In the genomic region with DNA sequence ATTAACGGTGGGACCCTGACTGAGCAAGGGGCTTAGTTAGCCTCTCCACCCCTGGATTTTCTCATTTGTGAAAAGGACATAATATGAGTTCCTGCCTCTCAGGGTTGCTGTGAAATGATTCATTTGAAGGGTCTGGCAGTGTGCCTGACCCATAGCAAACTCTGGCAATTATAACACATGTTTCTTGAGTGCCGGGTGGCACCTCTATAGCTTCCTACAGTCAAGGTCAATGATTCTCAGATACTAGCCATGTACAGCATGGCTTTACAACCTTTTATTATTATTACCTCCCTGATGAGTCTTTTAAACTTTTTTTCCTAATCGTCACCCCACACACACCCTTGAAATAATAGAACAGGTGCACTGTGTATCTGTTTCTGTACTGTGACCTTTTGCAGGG, we compare ENCODE assay signal across 1 cellular context.
TF ChIP-seq lines count a peak whose summit lies in the region.

No MANE protein-coding gene starts in this region.

TF ChIP-seq in HepG2, 621 proteins besides CTCF, POLR2A, EP300 and RAD21 (continued from another document):
- no peak for TF ChIP-seq RBM39 (IDR thresholded peaks at IDR 0.05; ENCODE audit: low read depth, low read length, poor library complexity, severe bottlenecking)
- TF ChIP-seq, protein P1, sequence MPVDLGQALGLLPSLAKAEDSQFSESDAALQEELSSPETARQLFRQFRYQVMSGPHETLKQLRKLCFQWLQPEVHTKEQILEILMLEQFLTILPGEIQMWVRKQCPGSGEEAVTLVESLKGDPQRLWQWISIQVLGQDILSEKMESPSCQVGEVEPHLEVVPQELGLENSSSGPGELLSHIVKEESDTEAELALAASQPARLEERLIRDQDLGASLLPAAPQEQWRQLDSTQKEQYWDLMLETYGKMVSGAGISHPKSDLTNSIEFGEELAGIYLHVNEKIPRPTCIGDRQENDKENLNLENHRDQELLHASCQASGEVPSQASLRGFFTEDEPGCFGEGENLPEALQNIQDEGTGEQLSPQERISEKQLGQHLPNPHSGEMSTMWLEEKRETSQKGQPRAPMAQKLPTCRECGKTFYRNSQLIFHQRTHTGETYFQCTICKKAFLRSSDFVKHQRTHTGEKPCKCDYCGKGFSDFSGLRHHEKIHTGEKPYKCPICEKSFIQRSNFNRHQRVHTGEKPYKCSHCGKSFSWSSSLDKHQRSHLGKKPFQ (CRISPR knock-in tag; IDR thresholded peaks at IDR 0.05; ENCODE audit: insufficient replicate concordance) = no peak
- TF ChIP-seq ZNF737 (CRISPR knock-in tag; IDR thresholded peaks at IDR 0.05; ENCODE audit: borderline replicate concordance) = no peak
- TF ChIP-seq, protein P2, sequence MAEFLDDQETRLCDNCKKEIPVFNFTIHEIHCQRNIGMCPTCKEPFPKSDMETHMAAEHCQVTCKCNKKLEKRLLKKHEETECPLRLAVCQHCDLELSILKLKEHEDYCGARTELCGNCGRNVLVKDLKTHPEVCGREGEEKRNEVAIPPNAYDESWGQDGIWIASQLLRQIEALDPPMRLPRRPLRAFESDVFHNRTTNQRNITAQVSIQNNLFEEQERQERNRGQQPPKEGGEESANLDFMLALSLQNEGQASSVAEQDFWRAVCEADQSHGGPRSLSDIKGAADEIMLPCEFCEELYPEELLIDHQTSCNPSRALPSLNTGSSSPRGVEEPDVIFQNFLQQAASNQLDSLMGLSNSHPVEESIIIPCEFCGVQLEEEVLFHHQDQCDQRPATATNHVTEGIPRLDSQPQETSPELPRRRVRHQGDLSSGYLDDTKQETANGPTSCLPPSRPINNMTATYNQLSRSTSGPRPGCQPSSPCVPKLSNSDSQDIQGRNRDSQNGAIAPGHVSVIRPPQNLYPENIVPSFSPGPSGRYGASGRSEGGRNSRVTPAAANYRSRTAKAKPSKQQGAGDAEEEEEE (CRISPR knock-in tag; IDR thresholded peaks at IDR 0.05; ENCODE audit: borderline replicate concordance) = no peak
- TF ChIP-seq TP53 (CRISPR knock-in tag; conservative IDR thresholded peaks at IDR 0.05) = no peak
- TF ChIP-seq NFIB (CRISPR knock-in tag; IDR thresholded peaks at IDR 0.05; ENCODE audit: borderline replicate concordance) = no peak
- no peak for TF ChIP-seq JDP2 (CRISPR knock-in tag; IDR thresholded peaks at IDR 0.05; ENCODE audit: borderline replicate concordance)
- TF ChIP-seq TBL1XR1 (IDR thresholded peaks at IDR 0.05; ENCODE audit: borderline replicate concordance, low read length, partially characterized antibody) = no peak
- TF ChIP-seq, protein P3, sequence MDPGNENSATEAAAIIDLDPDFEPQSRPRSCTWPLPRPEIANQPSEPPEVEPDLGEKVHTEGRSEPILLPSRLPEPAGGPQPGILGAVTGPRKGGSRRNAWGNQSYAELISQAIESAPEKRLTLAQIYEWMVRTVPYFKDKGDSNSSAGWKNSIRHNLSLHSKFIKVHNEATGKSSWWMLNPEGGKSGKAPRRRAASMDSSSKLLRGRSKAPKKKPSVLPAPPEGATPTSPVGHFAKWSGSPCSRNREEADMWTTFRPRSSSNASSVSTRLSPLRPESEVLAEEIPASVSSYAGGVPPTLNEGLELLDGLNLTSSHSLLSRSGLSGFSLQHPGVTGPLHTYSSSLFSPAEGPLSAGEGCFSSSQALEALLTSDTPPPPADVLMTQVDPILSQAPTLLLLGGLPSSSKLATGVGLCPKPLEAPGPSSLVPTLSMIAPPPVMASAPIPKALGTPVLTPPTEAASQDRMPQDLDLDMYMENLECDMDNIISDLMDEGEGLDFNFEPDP (CRISPR knock-in tag; conservative IDR thresholded peaks at IDR 0.05) = no peak
- TF ChIP-seq RFX5 (IDR thresholded peaks at IDR 0.05; ENCODE audit: low read depth, low read length) = no peak
- no peak for TF ChIP-seq MXI1 (IDR thresholded peaks at IDR 0.05; ENCODE audit: borderline replicate concordance, low read depth, low read length)
- TF ChIP-seq, protein P4, sequence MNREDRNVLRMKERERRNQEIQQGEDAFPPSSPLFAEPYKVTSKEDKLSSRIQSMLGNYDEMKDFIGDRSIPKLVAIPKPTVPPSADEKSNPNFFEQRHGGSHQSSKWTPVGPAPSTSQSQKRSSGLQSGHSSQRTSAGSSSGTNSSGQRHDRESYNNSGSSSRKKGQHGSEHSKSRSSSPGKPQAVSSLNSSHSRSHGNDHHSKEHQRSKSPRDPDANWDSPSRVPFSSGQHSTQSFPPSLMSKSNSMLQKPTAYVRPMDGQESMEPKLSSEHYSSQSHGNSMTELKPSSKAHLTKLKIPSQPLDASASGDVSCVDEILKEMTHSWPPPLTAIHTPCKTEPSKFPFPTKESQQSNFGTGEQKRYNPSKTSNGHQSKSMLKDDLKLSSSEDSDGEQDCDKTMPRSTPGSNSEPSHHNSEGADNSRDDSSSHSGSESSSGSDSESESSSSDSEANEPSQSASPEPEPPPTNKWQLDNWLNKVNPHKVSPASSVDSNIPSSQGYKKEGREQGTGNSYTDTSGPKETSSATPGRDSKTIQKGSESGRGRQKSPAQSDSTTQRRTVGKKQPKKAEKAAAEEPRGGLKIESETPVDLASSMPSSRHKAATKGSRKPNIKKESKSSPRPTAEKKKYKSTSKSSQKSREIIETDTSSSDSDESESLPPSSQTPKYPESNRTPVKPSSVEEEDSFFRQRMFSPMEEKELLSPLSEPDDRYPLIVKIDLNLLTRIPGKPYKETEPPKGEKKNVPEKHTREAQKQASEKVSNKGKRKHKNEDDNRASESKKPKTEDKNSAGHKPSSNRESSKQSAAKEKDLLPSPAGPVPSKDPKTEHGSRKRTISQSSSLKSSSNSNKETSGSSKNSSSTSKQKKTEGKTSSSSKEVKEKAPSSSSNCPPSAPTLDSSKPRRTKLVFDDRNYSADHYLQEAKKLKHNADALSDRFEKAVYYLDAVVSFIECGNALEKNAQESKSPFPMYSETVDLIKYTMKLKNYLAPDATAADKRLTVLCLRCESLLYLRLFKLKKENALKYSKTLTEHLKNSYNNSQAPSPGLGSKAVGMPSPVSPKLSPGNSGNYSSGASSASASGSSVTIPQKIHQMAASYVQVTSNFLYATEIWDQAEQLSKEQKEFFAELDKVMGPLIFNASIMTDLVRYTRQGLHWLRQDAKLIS (CRISPR knock-in tag; IDR thresholded peaks at IDR 0.05) = no peak
- TF ChIP-seq, protein P5, sequence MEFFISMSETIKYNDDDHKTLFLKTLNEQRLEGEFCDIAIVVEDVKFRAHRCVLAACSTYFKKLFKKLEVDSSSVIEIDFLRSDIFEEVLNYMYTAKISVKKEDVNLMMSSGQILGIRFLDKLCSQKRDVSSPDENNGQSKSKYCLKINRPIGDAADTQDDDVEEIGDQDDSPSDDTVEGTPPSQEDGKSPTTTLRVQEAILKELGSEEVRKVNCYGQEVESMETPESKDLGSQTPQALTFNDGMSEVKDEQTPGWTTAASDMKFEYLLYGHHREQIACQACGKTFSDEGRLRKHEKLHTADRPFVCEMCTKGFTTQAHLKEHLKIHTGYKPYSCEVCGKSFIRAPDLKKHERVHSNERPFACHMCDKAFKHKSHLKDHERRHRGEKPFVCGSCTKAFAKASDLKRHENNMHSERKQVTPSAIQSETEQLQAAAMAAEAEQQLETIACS (CRISPR knock-in tag; IDR thresholded peaks at IDR 0.05) = no peak
